Comparison of ENCODE assay signal across 1 cellular context in genomic region chr7:46291064-46291463, GRCh38.
TF ChIP-seq lines count a peak whose summit lies in the region.

No MANE protein-coding gene starts in this region.

TF ChIP-seq in SK-N-SH treated with all-trans-retinoic acid at 6 μM for 48 hours, 23 proteins besides CTCF, POLR2A, EP300 and RAD21 (continued from another document):
- TF ChIP-seq CSRNP3 (CRISPR knock-in tag; IDR thresholded peaks at IDR 0.05): no peak
